8 cellular contexts compared by ENCODE assay signal in genomic region chr9:22052376-22052945, GRCh38. TPM values are rescaled to one million over a fixed set of nuclear protein-coding genes. Genes with fewer than 3 reads are reported as not detected.
DNase-seq lines count a peak whose midpoint lies in the region; ATAC-seq, FAIRE-seq and TF ChIP-seq lines count a peak whose summit lies in the region.

No MANE protein-coding gene starts in this region.

- no peaks in the 10 kb centered on the region for H3K36me3 Mint-ChIP-seq in Calu3 (ENCODE audit: insufficient read depth, unreplicated experiment)
- no peaks in the 10 kb centered on the region for H3K36me3 Mint-ChIP-seq in activated naive CD4-positive, alpha-beta T cell treated with anti-CD3 and anti-CD28 coated beads for 36 hours (ENCODE audit: low read depth)

- H3K9me3 ChIP-seq in mesenchymal stem cell (ENCODE audit: control insufficient read depth, low read length): no peaks in the 10 kb centered on the region

- H3K4me3 Mint-ChIP-seq in Calu3 (ENCODE audit: low read depth, unreplicated experiment): no peak overlapping the region
- no peak overlapping the region for H3K4me3 Mint-ChIP-seq in activated naive CD4-positive, alpha-beta T cell treated with anti-CD3 and anti-CD28 coated beads for 36 hours

- no peaks in the 10 kb centered on the region for H3K9me3 Mint-ChIP-seq in Calu3 (ENCODE audit: low read depth, unreplicated experiment)
- no peaks in the 10 kb centered on the region for H3K9me3 Mint-ChIP-seq in activated naive CD4-positive, alpha-beta T cell treated with anti-CD3 and anti-CD28 coated beads for 36 hours

- no peak overlapping the region for H2BK5ac ChIP-seq in mesenchymal stem cell (ENCODE audit: low read depth, low read length, poor library complexity, severe bottlenecking)

- H3K27me3 ChIP-seq in mesenchymal stem cell (ENCODE audit: control insufficient read depth in 1 of 2, insufficient read depth in 1 of 2, low read length in 2 of 2): no peaks in the 10 kb centered on the region

- no peak for TF ChIP-seq CTCF in Calu3 (IDR thresholded peaks at IDR 0.05; ENCODE audit: unreplicated experiment)

- H2BK12ac ChIP-seq in mesenchymal stem cell (ENCODE audit: low read length in 2 of 2): no peak overlapping the region

- FAIRE-seq in H54 (lab: Jason Lieb, UNC): no peak

- no peak overlapping the region for H3K4me3 ChIP-seq in mesenchymal stem cell (ENCODE audit: insufficient read depth in 1 of 2, low read depth in 1 of 2, low read length in 2 of 2)

- no peak overlapping the region for H3K23ac ChIP-seq in mesenchymal stem cell (ENCODE audit: low read length in 2 of 2)

- TF ChIP-seq POLR2A in H54 (IDR thresholded peaks at IDR 0.05; ENCODE audit: low read depth, low read length): no peak

- H2BK120ac ChIP-seq in mesenchymal stem cell (ENCODE audit: low read depth, low read length): no peak overlapping the region

- no peak overlapping the region for H4K91ac ChIP-seq in mesenchymal stem cell (ENCODE audit: low read length)

- peak; percentile 49 for ATAC-seq in HG02981 (IDR thresholded peaks at IDR 0.05; ENCODE audit: unreplicated experiment)

- peak overlapping the region; percentile 10 for H3K9ac ChIP-seq in mesenchymal stem cell (ENCODE audit: low read length)

- WGBS in mesenchymal stem cell: 0% methylated on average over 3 of the region's 4 CpGs

- H3K4ac ChIP-seq in mesenchymal stem cell (ENCODE audit: low read depth in 1 of 2, low read length in 2 of 2): no peak overlapping the region

- H3K36me3 ChIP-seq in mesenchymal stem cell (ENCODE audit: control insufficient read depth in 1 of 2, insufficient read depth in 2 of 2, low read depth in 1 of 2, low read length in 2 of 2): peaks cover 1 to 7% of the 10 kb centered on the region in 2 experiments

- no peak overlapping the region for H2BK15ac ChIP-seq in mesenchymal stem cell (ENCODE audit: low read depth, poor library complexity, severe bottlenecking)

- CTCF ChIA-PET in Calu3 (lab: Charles Lee): interaction anchor here (0.9 to 1.6 kb wide), 3 partner anchors 11 to 186 kb away, joined by 3 to 4 read pairs (median 4); no protein-coding TSS in a partner anchor
- CTCF ChIA-PET in activated naive CD4-positive, alpha-beta T cell treated with anti-CD3 and anti-CD28 coated beads for 36 hours (lab: Charles Lee): interaction anchor here (0.8 to 1.6 kb wide), 4 partner anchors 14 to 186 kb away, joined by 3 to 7 read pairs (median 4); no protein-coding TSS in a partner anchor

- H2AK5ac ChIP-seq in mesenchymal stem cell (ENCODE audit: low read length, severe bottlenecking): no peak overlapping the region

- H3K4me1 Mint-ChIP-seq in Calu3 (ENCODE audit: low read depth, unreplicated experiment): peaks cover 22% of the 10 kb centered on the region
- peaks cover 29% of the 10 kb centered on the region for H3K4me1 Mint-ChIP-seq in activated naive CD4-positive, alpha-beta T cell treated with anti-CD3 and anti-CD28 coated beads for 36 hours (ENCODE audit: low read depth)

- H4K8ac ChIP-seq in mesenchymal stem cell (ENCODE audit: low read length): no peak overlapping the region

- no peak overlapping the region for H2AFZ ChIP-seq in mesenchymal stem cell (ENCODE audit: low read depth, low read length)

- H3K79me1 ChIP-seq in mesenchymal stem cell (replicated peaks; ENCODE audit: low read length, poor library complexity, severe bottlenecking): no peaks in the 10 kb centered on the region

- H3K4me2 ChIP-seq in mesenchymal stem cell (ENCODE audit: low read length, poor library complexity, severe bottlenecking): no peak overlapping the region

- peak overlapping the region; percentile 59 for H3K27ac Mint-ChIP-seq in Calu3 (ENCODE audit: unreplicated experiment)
- H3K27ac Mint-ChIP-seq in activated naive CD4-positive, alpha-beta T cell treated with anti-CD3 and anti-CD28 coated beads for 36 hours: no peak overlapping the region

- peak; percentile 53 for DNase-seq in Calu3
- peak; percentile 67 for DNase-seq in activated naive CD4-positive, alpha-beta T cell treated with anti-CD3 and anti-CD28 coated beads for 36 hours
- DNase-seq in mesenchymal stem cell: peak; percentile 95
- no peak for DNase-seq in NCI-H1436 treated with DMSO at 0.1 percent for 48 hours (lab: John Stamatoyannopoulos, UW)
- DNase-seq in H54 (ENCODE audit: insufficient read length, low spot score): no peak
- DNase-seq in DMS114 treated with DMSO at 0.1 percent for 48 hours (lab: John Stamatoyannopoulos, UW; ENCODE audit: unreplicated experiment): no peak
- no peak for DNase-seq in NCI-H82 treated with DMSO at 0.1 percent for 48 hours (lab: John Stamatoyannopoulos, UW; ENCODE audit: unreplicated experiment)

- intact Hi-C loops in Calu3 (cut with micrococcal nuclease; ENCODE audit: unreplicated experiment): loop anchor here (2.0 to 5.0 kb wide), 3 partner anchors 35 to 70 kb away; no protein-coding TSS in a partner anchor
- intact Hi-C loops in activated naive CD4-positive, alpha-beta T cell treated with anti-CD3 and anti-CD28 coated beads for 36 hours (cut with micrococcal nuclease): loop anchor here (1.0 to 10.0 kb wide), 5 partner anchors 28 to 368 kb away; no protein-coding TSS in a partner anchor

- peak overlapping the region; percentile 24 for H3K27ac ChIP-seq in mesenchymal stem cell (ENCODE audit: low read length, poor library complexity, severe bottlenecking)

- H3K4me1 ChIP-seq in mesenchymal stem cell (ENCODE audit: control insufficient read depth, insufficient read depth, low read depth, low read length): no peaks in the 10 kb centered on the region

- no peak overlapping the region for H3K18ac ChIP-seq in mesenchymal stem cell (ENCODE audit: low read depth in 1 of 2, low read length in 2 of 2)

- no TSS peak for BruUV-seq in Calu3 (replicated peaks; lab: Mats Ljungman, UMichigan)

- H3K27me3 Mint-ChIP-seq in Calu3 (ENCODE audit: unreplicated experiment): no peaks in the 10 kb centered on the region
- peaks cover 20% of the 10 kb centered on the region for H3K27me3 Mint-ChIP-seq in activated naive CD4-positive, alpha-beta T cell treated with anti-CD3 and anti-CD28 coated beads for 36 hours (ENCODE audit: low read depth)

- no peak overlapping the region for H3K14ac ChIP-seq in mesenchymal stem cell (ENCODE audit: low read length in 2 of 2)

RNA-seq across cellular contexts. Expression of gene CDKN2B, which starts 43.4 kb away (rescaled TPM):
- 30.4 and 35.2 TPM in 2 replicates for total RNA-seq in Calu3 (2022)
- not detected for total RNA-seq in activated naive CD4-positive, alpha-beta T cell treated with anti-CD3 and anti-CD28 coated beads for 36 hours
- polyA plus RNA-seq in mesenchymal stem cell (2013, experiment 1 of 2): 36.2 TPM
- polyA plus RNA-seq in mesenchymal stem cell (2013, experiment 2 of 2): 34.9 TPM

RNA-seq across cellular contexts. Expression of gene CDKN2B-AS1, which starts 57.9 kb away (rescaled TPM):
- total RNA-seq in Calu3 (2022): 8.9 and 10.5 TPM in 2 replicates
- under 1 TPM in 1 of 2 experiments, not detected in 1; 0.24 TPM for total RNA-seq in activated naive CD4-positive, alpha-beta T cell treated with anti-CD3 and anti-CD28 coated beads for 36 hours
- 1.4 TPM for polyA plus RNA-seq in mesenchymal stem cell (2013, experiment 1 of 2)
- polyA plus RNA-seq in mesenchymal stem cell (2013, experiment 2 of 2): 1.9 TPM

RNA-seq across cellular contexts. Expression of gene CDKN2A, which starts 58.3 kb away (rescaled TPM):
- 257 and 284 TPM in 2 replicates for total RNA-seq in Calu3 (2022)
- total RNA-seq in activated naive CD4-positive, alpha-beta T cell treated with anti-CD3 and anti-CD28 coated beads for 36 hours: under 1 TPM; 0.57 to 0.89 TPM
- 82.9 TPM for polyA plus RNA-seq in mesenchymal stem cell (2013, experiment 1 of 2)
- 83.8 TPM for polyA plus RNA-seq in mesenchymal stem cell (2013, experiment 2 of 2)

Comparison
In these comparisons a context has a peak if more than half of its experiments do, and no peak if none do; other contexts are left out.
1. DNase-seq: peak in Calu3 (single experiment), activated naive CD4-positive, alpha-beta T cell treated with anti-CD3 and anti-CD28 coated beads for 36 hours (single experiment) and mesenchymal stem cell (single experiment); none in NCI-H1436 treated with DMSO at 0.1 percent for 48 hours (single experiment), H54 (single experiment), DMS114 treated with DMSO at 0.1 percent for 48 hours (single experiment) and NCI-H82 treated with DMSO at 0.1 percent for 48 hours (single experiment).
2. RNA of gene CDKN2B, which starts 43.4 kb away (total RNA-seq): 30.4 to 35.2 TPM in Calu3; not detected in activated naive CD4-positive, alpha-beta T cell treated with anti-CD3 and anti-CD28 coated beads for 36 hours; every median in the first group is over 10 times any median in the second.
3. RNA of gene CDKN2A, which starts 58.3 kb away (total RNA-seq): 257 to 284 TPM in Calu3; 0.57 to 0.89 TPM in activated naive CD4-positive, alpha-beta T cell treated with anti-CD3 and anti-CD28 coated beads for 36 hours; every median in the first group is over 100 times any median in the second.